In the genomic region with DNA sequence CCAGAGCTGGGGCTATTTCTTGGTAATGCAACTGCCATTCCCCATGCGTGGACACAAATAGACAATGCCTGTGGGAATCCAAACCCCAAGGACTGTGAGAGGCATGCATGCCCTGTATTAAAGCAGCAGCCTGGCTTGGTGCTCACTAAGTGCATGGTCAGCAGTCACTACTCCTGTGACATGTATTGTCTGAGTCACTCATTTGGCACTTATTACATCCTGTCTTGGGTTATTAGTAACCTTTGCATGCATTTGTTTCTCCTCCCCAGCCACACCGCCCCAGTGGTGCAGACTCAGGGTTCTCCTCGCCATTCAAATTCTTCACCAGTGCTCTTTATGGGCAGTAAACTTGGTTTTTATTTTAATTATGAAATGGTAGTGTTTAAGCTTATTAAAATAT, we compare ENCODE assay signal across 9 cellular contexts. TPM values are rescaled to one million over a fixed set of nuclear protein-coding genes. Genes with fewer than 3 reads are reported as not detected.
DNase-seq lines count a peak whose midpoint lies in the region; ATAC-seq and TF ChIP-seq lines count a peak whose summit lies in the region.
"Had no signal": no experiment of that assay in that cellular context is flagged by ENCODE, and none has a peak within 500 bp of the region (broad histone marks: within the 10 kb centered on the region; RNA-seq: fewer than 3 reads in every experiment).

No MANE protein-coding gene starts in this region.

- H3K4me3 ChIP-seq in BLaER1 (no peak overlapping the region), trophoblast cell (ENCODE audit: low read depth, low read length) (no peak overlapping the region), HAP-1 (no peak overlapping the region)

- in situ Hi-C loops in HAP-1 (cut with MboI; ENCODE audit: low sequenced_read_pairs) = no loop called here

- H3K4me1 Mint-ChIP-seq in progenitor cell of endocrine pancreas (ENCODE audit: low read depth) = peaks cover 2% of the 10 kb centered on the region

- H3K4me2 ChIP-seq in BLaER1 (peak overlapping the region; percentile 29), trophoblast cell (ENCODE audit: low read length) (no peak overlapping the region)

- no peaks in the 10 kb centered on the region for H3K79me2 ChIP-seq in trophoblast cell (ENCODE audit: control insufficient read depth, insufficient read depth, low read length, poor library complexity)

- peak; percentile 89 for ATAC-seq in GM19468 (IDR thresholded peaks at IDR 0.05; ENCODE audit: extremely low read depth, unreplicated experiment)

- H3K14ac ChIP-seq in trophoblast cell (ENCODE audit: low read length) = no peak overlapping the region

- no peak overlapping the region for H3K27ac Mint-ChIP-seq in progenitor cell of endocrine pancreas

- H4K8ac ChIP-seq in trophoblast cell (ENCODE audit: low read depth, low read length) = no peak overlapping the region

- peaks cover 5% of the 10 kb centered on the region for H3K27me3 Mint-ChIP-seq in progenitor cell of endocrine pancreas
- H3K27me3 Mint-ChIP-seq: central memory CD8-positive, alpha-beta T cell had no signal

- H2AK5ac ChIP-seq in trophoblast cell (ENCODE audit: low read length) = no peak overlapping the region

- no peak overlapping the region for H4K91ac ChIP-seq in trophoblast cell (ENCODE audit: low read depth, low read length)

- H4K12ac ChIP-seq in trophoblast cell (ENCODE audit: low read depth, low read length) = no peak overlapping the region

- H3K4ac ChIP-seq in trophoblast cell (ENCODE audit: low read depth, low read length) = no peak overlapping the region

- H2BK5ac ChIP-seq in trophoblast cell (ENCODE audit: low read depth, low read length, poor library complexity) = no peak overlapping the region

- no peaks in the 10 kb centered on the region for H3K9me3 Mint-ChIP-seq in progenitor cell of endocrine pancreas (ENCODE audit: low read depth)
- H3K9me3 Mint-ChIP-seq: central memory CD8-positive, alpha-beta T cell had no signal

- H3K27me3 ChIP-seq in BLaER1 (no peaks in the 10 kb centered on the region), trophoblast cell (ENCODE audit: insufficient read depth, low read length) (no peaks in the 10 kb centered on the region), HAP-1 (ENCODE audit: low read depth) (no peaks in the 10 kb centered on the region)

- no peak overlapping the region for H2BK120ac ChIP-seq in trophoblast cell (ENCODE audit: insufficient read depth, low read length, poor library complexity)

- H3K9ac ChIP-seq in BLaER1 (0 out of 2 replicates have a peak overlapping the region, but pooled peaks have one; percentile 30), trophoblast cell (ENCODE audit: low read length) (no peak overlapping the region)

- no peaks in the 10 kb centered on the region for H3K36me3 Mint-ChIP-seq in progenitor cell of endocrine pancreas (ENCODE audit: insufficient read depth)

- H3K4me3 Mint-ChIP-seq in progenitor cell of endocrine pancreas (ENCODE audit: low read depth) = no peak overlapping the region
- H3K4me3 Mint-ChIP-seq: central memory CD8-positive, alpha-beta T cell had no signal

- peaks cover 96% of the 10 kb centered on the region for H3K4me1 ChIP-seq in BLaER1
- H3K4me1 ChIP-seq in trophoblast cell (ENCODE audit: control insufficient read depth in 1 of 2, insufficient read depth in 2 of 2, low read length in 2 of 2) = peaks cover 0 to 4% of the 10 kb centered on the region in 2 experiments
- peaks cover 6% of the 10 kb centered on the region; the same call in 1 of the 2 replicates for H3K4me1 ChIP-seq in HAP-1

- H2BK12ac ChIP-seq in trophoblast cell (ENCODE audit: low read length) = no peak overlapping the region

- DNase-seq in HuH-7 (ENCODE audit: low spot score) (peak; percentile 10), dermis blood vessel endothelial cell (peak; percentile 87), trophoblast cell (peak; percentile 22 to 70), progenitor cell of endocrine pancreas (ENCODE audit: low spot score, unreplicated experiment) (no peak), NCI-H1092 treated with DMSO at 0.1 percent for 48 hours (lab: John Stamatoyannopoulos, UW) (no peak), HAP-1 (ENCODE audit: low spot score in 2 of 2) (no peak)

- no peak overlapping the region for H3K23ac ChIP-seq in trophoblast cell (ENCODE audit: low read length)

- peaks cover 100% of the 10 kb centered on the region for H4K20me1 ChIP-seq in BLaER1

- H3K9me3 ChIP-seq in BLaER1 = peaks cover 5% of the 10 kb centered on the region; the same call in 1 of the 2 replicates
- H3K9me3 ChIP-seq in trophoblast cell (ENCODE audit: insufficient read depth, low read depth, low read length) = no peaks in the 10 kb centered on the region
- no peaks in the 10 kb centered on the region for H3K9me3 ChIP-seq in HAP-1

- H3K36me3 ChIP-seq in BLaER1 = peaks cover 61% of the 10 kb centered on the region
- no peaks in the 10 kb centered on the region for H3K36me3 ChIP-seq in trophoblast cell (ENCODE audit: control insufficient read depth in 1 of 2, insufficient read depth in 2 of 2, low read length in 2 of 2)
- no peaks in the 10 kb centered on the region for H3K36me3 ChIP-seq in HAP-1 (replicated peaks)

- no peaks in the 10 kb centered on the region for H3K79me1 ChIP-seq in trophoblast cell (ENCODE audit: low read length)

- no peak overlapping the region for H2AFZ ChIP-seq in trophoblast cell (ENCODE audit: insufficient read depth, low read length, poor library complexity)

- TF ChIP-seq CTCF in progenitor cell of endocrine pancreas (IDR thresholded peaks at IDR 0.05; ENCODE audit: unreplicated experiment) = no peak

- no CpG with 5 or more reads among the region's 3 CpGs for WGBS in trophoblast cell (ENCODE audit: extremely low coverage, insufficient coverage, insufficient read length)

- H3K18ac ChIP-seq in trophoblast cell (ENCODE audit: low read length) = no peak overlapping the region

- H3K27ac ChIP-seq in BLaER1 = no peak overlapping the region
- H3K27ac ChIP-seq in trophoblast cell (ENCODE audit: low read depth, low read length) = no peak overlapping the region

RNA-seq across cellular contexts. Expression of a gene that starts 30.2 kb away (rescaled TPM):
- total RNA-seq in dermis blood vessel endothelial cell (46.5 and 52.8 TPM in 2 replicates), progenitor cell of endocrine pancreas (3.9 and 4.2 TPM in 2 replicates)
- polyA plus RNA-seq in trophoblast cell (2013) = 5.3 and 6.0 TPM in 2 replicates

Comparison
In these comparisons a context has a peak if more than half of its experiments do, and no peak if none do; other contexts are left out.
1. DNase-seq: peak in HuH-7 (single experiment), dermis blood vessel endothelial cell (single experiment) and trophoblast cell (2 of 2); none in progenitor cell of endocrine pancreas (single experiment), NCI-H1092 treated with DMSO at 0.1 percent for 48 hours (single experiment) and HAP-1 (0 of 2).